Comparison of ENCODE assay signal across 1 cellular context in the genomic region with DNA sequence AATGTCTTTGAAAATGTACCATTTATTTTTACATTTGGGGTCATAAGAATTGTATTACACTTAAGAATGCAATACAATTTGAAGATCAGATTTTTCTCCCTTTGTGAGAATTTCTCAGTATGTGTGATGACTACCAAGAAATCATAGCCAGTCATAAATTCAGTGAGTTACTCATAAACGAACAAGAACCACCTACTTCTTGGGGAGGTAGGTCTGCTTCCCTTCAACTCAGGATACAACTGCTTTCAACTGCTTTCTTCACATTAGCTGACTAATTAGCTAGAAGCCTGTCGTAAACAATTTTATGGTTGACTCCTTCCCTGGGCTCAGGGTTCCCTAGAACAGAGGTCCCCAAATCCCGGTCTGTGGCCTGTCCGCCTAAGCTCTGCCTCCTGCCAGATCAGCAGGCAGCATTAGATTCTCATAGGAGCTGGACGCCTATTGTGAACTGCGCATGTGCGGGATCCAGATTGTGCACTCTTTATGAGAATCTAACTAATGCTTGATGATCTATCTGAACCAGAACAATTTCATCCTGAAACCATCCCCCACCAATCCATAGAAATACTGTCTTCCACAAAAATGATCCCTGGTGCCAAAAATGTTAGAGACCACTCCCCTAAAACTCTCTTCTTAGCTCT.
A peak's percentile ranks its signal among the peaks of the same experiment; 100 is the strongest.
TF ChIP-seq lines count a peak whose summit lies in the region.

No MANE protein-coding gene starts in this region.

TF ChIP-seq in K562, 482 proteins besides CTCF, POLR2A, EP300 and RAD21:
- TF ChIP-seq SLC30A9 (CRISPR knock-in tag; IDR thresholded peaks at IDR 0.05) (no peak), HMBOX1 (IDR thresholded peaks at IDR 0.05) (no peak), MAZ (CRISPR knock-in tag; conservative IDR thresholded peaks at IDR 0.05 in 1 of 2, IDR thresholded peaks at IDR 0.05 in 1 of 2) (no peak), CHD2 (IDR thresholded peaks at IDR 0.05; ENCODE audit: low read depth, low read length) (no peak), NRF1 (conservative IDR thresholded peaks at IDR 0.05 in 1 of 2, IDR thresholded peaks at IDR 0.05 in 1 of 2) (peak; percentile 88 to 89)
